In genomic region chr9:5532301-5532700, GRCh38 we compare ENCODE assay signal across 12 cellular contexts. TPM values are rescaled to one million over a fixed set of nuclear protein-coding genes. Genes with fewer than 3 reads are reported as not detected.
"Had no signal": no experiment of that assay in that cellular context is flagged by ENCODE, and none has a peak within 500 bp of the region (broad histone marks: within the 10 kb centered on the region; RNA-seq: fewer than 3 reads in every experiment).

No MANE protein-coding gene starts in this region.

- ATAC-seq: left colon; pancreas; stimulated activated naive B cell treated with anti-CD40 and anti-IgM and Interleukin-4, amounts not matched to agents 10 μg/mL and 1 μg/mL and 100 μg/mL, for 72 hours had no signal

- H3K27ac Mint-ChIP-seq: activated naive CD8-positive, alpha-beta T cell treated with anti-CD3 and anti-CD28 coated beads for 36 hours; endodermal cell; neural progenitor cell had no signal

- H3K36me3 Mint-ChIP-seq: activated naive CD8-positive, alpha-beta T cell treated with anti-CD3 and anti-CD28 coated beads for 36 hours; neural progenitor cell had no signal

- H3K4me3 Mint-ChIP-seq: activated naive CD8-positive, alpha-beta T cell treated with anti-CD3 and anti-CD28 coated beads for 36 hours; endodermal cell; neural progenitor cell had no signal

- H3K9me3 Mint-ChIP-seq: activated naive CD8-positive, alpha-beta T cell treated with anti-CD3 and anti-CD28 coated beads for 36 hours; endodermal cell; neural progenitor cell; stimulated activated naive B cell treated with anti-CD40 and anti-IgM and Interleukin-4, amounts not matched to agents 10 μg/mL and 1 μg/mL and 100 μg/mL, for 72 hours had no signal

- H3K27me3 Mint-ChIP-seq: activated naive CD8-positive, alpha-beta T cell treated with anti-CD3 and anti-CD28 coated beads for 36 hours had no signal

- DNase-seq: activated CD4-positive, alpha-beta T cell treated with anti-CD3 and anti-CD28 coated beads, Interleukin-2, amount 50 U/mL, for 4 hours; activated gamma-delta T cell treated with Interleukin-2 at 50 U/mL for 16 hours; activated naive CD8-positive, alpha-beta T cell treated with anti-CD3 and anti-CD28 coated beads for 36 hours; activated T-cell treated with anti-CD3 and anti-CD28 coated beads, Interleukin-2, amount 50 U/mL, for 1 hour; brain microvascular endothelial cell; endodermal cell; hypothalamus; left colon; mammary epithelial cell; pancreas; stimulated activated naive B cell treated with anti-CD40 and anti-IgM and Interleukin-4, amounts not matched to agents 10 μg/mL and 1 μg/mL and 100 μg/mL, for 72 hours had no signal

RNA-seq across cellular contexts. Expression of gene PDCD1LG2, which starts 22.0 kb away (rescaled TPM):
- total RNA-seq: endodermal cell had no signal
